10 cellular contexts compared by ENCODE assay signal in the genomic region with DNA sequence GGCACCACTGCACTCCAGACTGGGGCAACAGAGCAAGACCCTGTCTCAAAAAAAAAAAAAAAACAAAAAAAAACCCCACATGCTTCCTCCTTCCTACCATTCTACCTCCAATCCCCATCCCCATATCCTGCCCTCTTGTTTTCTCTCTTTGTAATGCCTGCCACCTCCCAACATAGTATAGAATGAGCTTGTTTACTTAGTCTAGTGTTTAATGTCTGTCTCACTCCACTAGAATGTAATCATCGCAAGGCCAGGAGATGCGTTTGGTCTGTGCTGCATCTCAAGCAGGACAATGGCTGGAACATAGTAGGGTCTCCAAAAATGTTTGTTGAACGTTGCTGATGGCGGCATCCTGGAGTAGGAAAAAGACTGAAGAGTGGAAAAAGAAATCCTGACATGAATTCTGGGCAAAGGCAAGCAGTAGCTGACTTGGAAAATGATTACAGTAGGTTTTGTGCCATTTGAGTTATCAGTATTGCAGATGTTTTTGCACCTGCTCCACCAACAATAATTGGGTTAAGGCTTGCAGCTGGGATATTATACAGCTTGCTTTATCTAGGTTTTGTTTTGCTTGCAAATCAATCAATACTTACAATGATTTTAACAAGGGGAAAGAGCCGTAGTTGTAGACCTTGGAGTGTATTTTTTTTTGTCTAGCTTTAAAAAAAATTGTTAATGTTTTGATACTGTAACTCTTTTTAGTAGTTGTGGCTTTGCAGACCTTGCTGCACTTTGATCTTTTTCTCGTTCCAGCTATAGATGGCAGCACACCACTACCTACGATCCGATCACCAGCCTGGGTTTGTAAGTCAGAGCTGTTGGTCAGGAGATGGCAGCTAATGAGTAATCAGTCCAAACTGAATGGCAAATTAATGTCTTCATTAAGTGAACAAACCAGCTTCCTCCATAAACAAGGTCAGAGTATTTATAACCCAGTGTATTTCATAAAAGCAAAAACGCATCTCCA.
A peak's percentile ranks its signal among the peaks of the same experiment; 100 is the strongest.
DNase-seq lines count a peak whose midpoint lies in the region; ATAC-seq and TF ChIP-seq lines count a peak whose summit lies in the region.
"Had no signal": no experiment of that assay in that cellular context is flagged by ENCODE, and none has a peak within 500 bp of the region (broad histone marks: within the 10 kb centered on the region; RNA-seq: fewer than 3 reads in every experiment).

No MANE protein-coding gene starts in this region.

- H3K9me3 Mint-ChIP-seq in activated CD4-positive, alpha-beta T cell treated with anti-CD3 and anti-CD28 coated beads, Interleukin-2, amount 10 ng/mL, durations not matched to agents 7 days and 5 days, result no peaks in the 10 kb centered on the region
- no peaks in the 10 kb centered on the region for H3K9me3 Mint-ChIP-seq in activated CD8-positive, alpha-beta memory T cell treated with anti-CD3 and anti-CD28 coated beads, Interleukin-2, amount 10 ng/mL, durations not matched to agents 7 days and 5 days (ENCODE audit: low read depth)
- H3K9me3 Mint-ChIP-seq: immature natural killer cell had no signal

- H3K4me1 ChIP-seq in OCI-LY3 (ENCODE audit: low read length), result no peaks in the 10 kb centered on the region

- H3K9ac ChIP-seq in OCI-LY3 (ENCODE audit: low read length), result no peak overlapping the region

- H3K36me3 ChIP-seq in OCI-LY3 (replicated peaks; ENCODE audit: low read depth, low read length), result peaks cover 16% of the 10 kb centered on the region

- peak; percentile 28 for DNase-seq in activated CD4-positive, alpha-beta T cell treated with anti-CD3 and anti-CD28 coated beads, Interleukin-2, amount 10 ng/mL, durations not matched to agents 7 days and 5 days
- DNase-seq in activated CD4-positive, alpha-beta T cell treated with anti-CD3 and anti-CD28 coated beads, Interleukin-2, amount 50 U/mL, for 48 hours, result no peak
- peak; percentile 67 for DNase-seq in superior temporal gyrus (ENCODE audit: extremely low spot score)
- DNase-seq in activated CD8-positive, alpha-beta memory T cell treated with anti-CD3 and anti-CD28 coated beads, Interleukin-2, amount 10 ng/mL, durations not matched to agents 7 days and 5 days, result no peak
- DNase-seq: immature natural killer cell; stimulated activated naive CD4-positive, alpha-beta T cell treated with Interleukin-2 at 50 U/mL for 16 hours had no signal

- no peaks in the 10 kb centered on the region for H3K9me3 ChIP-seq in OCI-LY3 (ENCODE audit: insufficient read depth, low read length)

- no peak overlapping the region for H3K27ac Mint-ChIP-seq in activated CD4-positive, alpha-beta T cell treated with anti-CD3 and anti-CD28 coated beads, Interleukin-2, amount 10 ng/mL, durations not matched to agents 7 days and 5 days
- no peak overlapping the region for H3K27ac Mint-ChIP-seq in activated CD8-positive, alpha-beta memory T cell treated with anti-CD3 and anti-CD28 coated beads, Interleukin-2, amount 10 ng/mL, durations not matched to agents 7 days and 5 days

- H2AFZ ChIP-seq in OCI-LY3 (ENCODE audit: low read depth, low read length), result no peak overlapping the region

- H3K4me2 ChIP-seq in OCI-LY3 (ENCODE audit: low read length), result no peak overlapping the region

- no peaks in the 10 kb centered on the region for H3K27me3 ChIP-seq in OCI-LY3 (ENCODE audit: low read depth, low read length)

- H3K4me3 Mint-ChIP-seq in activated CD4-positive, alpha-beta T cell treated with anti-CD3 and anti-CD28 coated beads, Interleukin-2, amount 10 ng/mL, durations not matched to agents 7 days and 5 days, result no peak overlapping the region
- H3K4me3 Mint-ChIP-seq in activated CD8-positive, alpha-beta memory T cell treated with anti-CD3 and anti-CD28 coated beads, Interleukin-2, amount 10 ng/mL, durations not matched to agents 7 days and 5 days, result no peak overlapping the region
- H3K4me3 Mint-ChIP-seq: immature natural killer cell had no signal

- H3K4me3 ChIP-seq in OCI-LY3 (ENCODE audit: low read length), result no peak overlapping the region

- H3K79me2 ChIP-seq in OCI-LY3 (ENCODE audit: low read length), result no peaks in the 10 kb centered on the region

- no peaks in the 10 kb centered on the region for H3K27me3 Mint-ChIP-seq in activated CD4-positive, alpha-beta T cell treated with anti-CD3 and anti-CD28 coated beads, Interleukin-2, amount 10 ng/mL, durations not matched to agents 7 days and 5 days
- H3K27me3 Mint-ChIP-seq in activated CD8-positive, alpha-beta memory T cell treated with anti-CD3 and anti-CD28 coated beads, Interleukin-2, amount 10 ng/mL, durations not matched to agents 7 days and 5 days, result no peaks in the 10 kb centered on the region

- peaks cover 3% of the 10 kb centered on the region for H3K36me3 Mint-ChIP-seq in activated CD4-positive, alpha-beta T cell treated with anti-CD3 and anti-CD28 coated beads, Interleukin-2, amount 10 ng/mL, durations not matched to agents 7 days and 5 days (ENCODE audit: low read depth)
- H3K36me3 Mint-ChIP-seq in activated CD8-positive, alpha-beta memory T cell treated with anti-CD3 and anti-CD28 coated beads, Interleukin-2, amount 10 ng/mL, durations not matched to agents 7 days and 5 days, result peaks cover 1% of the 10 kb centered on the region

- ATAC-seq in esophagus mucosa, result peak; percentile 53
- no peak for ATAC-seq in GM21619 (IDR thresholded peaks at IDR 0.05; ENCODE audit: unreplicated experiment)
- ATAC-seq in HG03521 (IDR thresholded peaks at IDR 0.05; ENCODE audit: unreplicated experiment), result no peak
- ATAC-seq in activated CD8-positive, alpha-beta memory T cell treated with anti-CD3 and anti-CD28 coated beads, Interleukin-2, amount 10 ng/mL, durations not matched to agents 7 days and 5 days, result no peak

- POLR2A ChIA-PET in activated CD4-positive, alpha-beta T cell treated with anti-CD3 and anti-CD28 coated beads, Interleukin-2, amount 10 ng/mL, durations not matched to agents 7 days and 5 days (lab: Charles Lee), result interaction anchor here (0.6 to 0.7 kb wide), 2 partner anchors 211 to 369 kb away, joined by 4 to 9 read pairs; no protein-coding TSS in a partner anchor

- no peak overlapping the region for H3K27ac ChIP-seq in OCI-LY3 (ENCODE audit: low read length)

- CTCF ChIA-PET in activated CD4-positive, alpha-beta T cell treated with anti-CD3 and anti-CD28 coated beads, Interleukin-2, amount 10 ng/mL, durations not matched to agents 7 days and 5 days (lab: Charles Lee), result interaction anchor here (0.6 to 1.5 kb wide), 8 partner anchors 12 to 86 kb away, joined by 3 to 5 read pairs (median 3); no protein-coding TSS in a partner anchor
- CTCF ChIA-PET in activated CD8-positive, alpha-beta memory T cell treated with anti-CD3 and anti-CD28 coated beads, Interleukin-2, amount 10 ng/mL, durations not matched to agents 7 days and 5 days (lab: Charles Lee), result interaction anchor here (0.7 to 3.1 kb wide), 6 partner anchors 10 to 615 kb away, joined by 3 to 11 read pairs (median 4); no protein-coding TSS in a partner anchor

- peaks cover 6% of the 10 kb centered on the region for H3K4me1 Mint-ChIP-seq in activated CD4-positive, alpha-beta T cell treated with anti-CD3 and anti-CD28 coated beads, Interleukin-2, amount 10 ng/mL, durations not matched to agents 7 days and 5 days
- peaks cover 3% of the 10 kb centered on the region for H3K4me1 Mint-ChIP-seq in activated CD8-positive, alpha-beta memory T cell treated with anti-CD3 and anti-CD28 coated beads, Interleukin-2, amount 10 ng/mL, durations not matched to agents 7 days and 5 days

- peak; percentile 41 for TF ChIP-seq CTCF in OCI-LY3 (IDR thresholded peaks at IDR 0.05; ENCODE audit: low read depth, low read length)

- no peaks in the 10 kb centered on the region for H4K20me1 ChIP-seq in OCI-LY3 (ENCODE audit: insufficient read depth, low read length)

Comparison
In these comparisons a context has a peak if more than half of its experiments do, and no peak if none do; other contexts are left out.
1. DNase-seq: peak in activated CD4-positive, alpha-beta T cell treated with anti-CD3 and anti-CD28 coated beads, Interleukin-2, amount 10 ng/mL, durations not matched to agents 7 days and 5 days (single experiment) and superior temporal gyrus (single experiment); none in activated CD4-positive, alpha-beta T cell treated with anti-CD3 and anti-CD28 coated beads, Interleukin-2, amount 50 U/mL, for 48 hours (0 of 2) and activated CD8-positive, alpha-beta memory T cell treated with anti-CD3 and anti-CD28 coated beads, Interleukin-2, amount 10 ng/mL, durations not matched to agents 7 days and 5 days (single experiment).